In the genomic region with DNA sequence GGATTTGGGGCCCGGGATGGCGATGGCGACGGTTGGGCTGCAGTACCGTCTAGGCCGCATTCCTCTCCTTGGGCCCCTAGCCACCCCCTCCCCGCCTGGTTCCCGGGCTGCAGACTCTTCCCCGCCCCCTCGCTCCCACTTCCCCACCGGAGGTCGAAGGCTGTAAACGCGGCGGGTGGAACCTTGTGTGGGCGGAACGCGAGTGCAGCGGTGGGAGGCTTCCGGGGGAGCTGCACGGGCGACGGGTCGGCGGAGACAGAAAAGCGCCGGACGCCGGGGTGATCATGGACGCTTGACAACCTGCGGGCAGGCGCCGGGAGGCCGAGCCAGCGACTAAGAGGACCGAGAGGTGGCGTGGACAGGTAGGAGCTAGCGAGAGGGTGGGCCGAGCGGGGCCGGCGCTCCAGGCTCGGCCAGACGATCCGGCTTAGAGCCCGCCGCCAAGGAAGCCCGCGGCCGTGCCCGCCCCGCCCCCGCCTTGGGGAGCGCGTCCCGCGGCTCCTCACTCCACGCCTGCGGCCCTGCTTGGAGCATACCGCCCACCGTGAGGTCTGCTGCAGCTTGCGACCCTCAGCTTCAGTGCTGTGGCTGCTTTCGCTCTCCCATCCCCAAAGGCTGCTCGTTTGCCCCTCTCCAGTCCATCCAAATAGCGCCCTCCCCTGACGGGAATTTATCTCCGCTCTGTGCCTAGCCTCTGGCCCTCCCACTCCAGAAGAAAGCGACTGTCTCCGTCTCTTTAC, we compare ENCODE assay signal across 1 cellular context.
A peak's percentile ranks its signal among the peaks of the same experiment; 100 is the strongest.
TF ChIP-seq lines count a peak whose summit lies in the region.

A gene (plus strand): TSS at position 269 of the 740 bp plus-strand sequence. CDS start 2,126 bp downstream, outside the sequence.

TF ChIP-seq in K562, 482 proteins besides CTCF, POLR2A, EP300 and RAD21 (continued from another document and continues in another):
- TF ChIP-seq, protein P1, sequence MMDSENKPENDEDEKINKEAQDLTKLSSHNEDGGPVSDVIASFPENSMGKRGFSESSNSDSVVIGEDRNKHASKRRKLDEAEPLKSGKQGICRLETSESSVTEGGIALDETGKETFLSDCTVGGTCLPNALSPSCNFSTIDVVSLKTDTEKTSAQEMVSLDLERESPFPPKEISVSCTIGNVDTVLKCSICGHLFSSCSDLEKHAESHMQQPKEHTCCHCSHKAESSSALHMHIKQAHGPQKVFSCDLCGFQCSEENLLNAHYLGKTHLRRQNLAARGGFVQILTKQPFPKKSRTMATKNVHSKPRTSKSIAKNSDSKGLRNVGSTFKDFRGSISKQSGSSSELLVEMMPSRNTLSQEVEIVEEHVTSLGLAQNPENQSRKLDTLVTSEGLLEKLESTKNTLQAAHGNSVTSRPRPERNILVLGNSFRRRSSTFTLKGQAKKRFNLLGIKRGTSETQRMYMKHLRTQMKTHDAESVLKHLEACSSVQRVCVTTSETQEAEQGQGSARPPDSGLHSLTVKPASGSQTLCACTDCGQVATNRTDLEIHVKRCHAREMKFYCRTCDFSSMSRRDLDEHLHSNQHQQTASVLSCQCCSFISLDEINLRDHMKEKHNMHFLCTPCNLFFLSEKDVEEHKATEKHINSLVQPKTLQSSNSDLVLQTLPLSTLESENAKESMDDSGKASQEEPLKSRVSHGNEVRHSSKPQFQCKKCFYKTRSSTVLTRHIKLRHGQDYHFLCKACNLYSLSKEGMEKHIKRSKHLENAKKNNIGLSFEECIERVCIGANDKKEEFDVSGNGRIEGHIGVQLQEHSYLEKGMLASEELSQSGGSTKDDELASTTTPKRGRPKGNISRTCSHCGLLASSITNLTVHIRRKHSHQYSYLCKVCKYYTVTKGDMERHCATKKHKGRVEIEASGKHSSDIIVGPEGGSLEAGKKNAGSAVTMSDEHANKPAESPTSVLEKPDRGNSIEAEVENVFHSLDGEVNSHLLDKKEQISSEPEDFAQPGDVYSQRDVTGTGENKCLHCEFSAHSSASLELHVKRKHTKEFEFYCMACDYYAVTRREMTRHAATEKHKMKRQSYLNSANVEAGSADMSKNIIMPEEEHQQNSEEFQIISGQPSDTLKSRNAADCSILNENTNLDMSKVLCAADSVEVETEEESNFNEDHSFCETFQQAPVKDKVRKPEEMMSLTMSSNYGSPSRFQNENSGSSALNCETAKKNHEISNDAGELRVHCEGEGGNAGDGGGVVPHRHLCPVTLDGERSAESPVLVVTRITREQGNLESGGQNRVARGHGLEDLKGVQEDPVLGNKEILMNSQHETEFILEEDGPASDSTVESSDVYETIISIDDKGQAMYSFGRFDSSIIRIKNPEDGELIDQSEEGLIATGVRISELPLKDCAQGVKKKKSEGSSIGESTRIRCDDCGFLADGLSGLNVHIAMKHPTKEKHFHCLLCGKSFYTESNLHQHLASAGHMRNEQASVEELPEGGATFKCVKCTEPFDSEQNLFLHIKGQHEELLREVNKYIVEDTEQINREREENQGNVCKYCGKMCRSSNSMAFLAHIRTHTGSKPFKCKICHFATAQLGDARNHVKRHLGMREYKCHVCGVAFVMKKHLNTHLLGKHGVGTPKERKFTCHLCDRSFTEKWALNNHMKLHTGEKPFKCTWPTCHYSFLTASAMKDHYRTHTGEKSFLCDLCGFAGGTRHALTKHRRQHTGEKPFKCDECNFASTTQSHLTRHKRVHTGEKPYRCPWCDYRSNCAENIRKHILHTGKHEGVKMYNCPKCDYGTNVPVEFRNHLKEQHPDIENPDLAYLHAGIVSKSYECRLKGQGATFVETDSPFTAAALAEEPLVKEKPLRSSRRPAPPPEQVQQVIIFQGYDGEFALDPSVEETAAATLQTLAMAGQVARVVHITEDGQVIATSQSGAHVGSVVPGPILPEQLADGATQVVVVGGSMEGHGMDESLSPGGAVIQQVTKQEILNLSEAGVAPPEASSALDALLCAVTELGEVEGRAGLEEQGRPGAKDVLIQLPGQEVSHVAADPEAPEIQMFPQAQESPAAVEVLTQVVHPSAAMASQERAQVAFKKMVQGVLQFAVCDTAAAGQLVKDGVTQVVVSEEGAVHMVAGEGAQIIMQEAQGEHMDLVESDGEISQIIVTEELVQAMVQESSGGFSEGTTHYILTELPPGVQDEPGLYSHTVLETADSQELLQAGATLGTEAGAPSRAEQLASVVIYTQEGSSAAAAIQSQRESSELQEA (IDR thresholded peaks at IDR 0.05; ENCODE audit: low read depth) = no peak
- TF ChIP-seq SMAD3 (CRISPR knock-in tag; conservative IDR thresholded peaks at IDR 0.05) (no peak), ZNF696 (CRISPR knock-in tag; conservative IDR thresholded peaks at IDR 0.05) (no peak), SIX5 (IDR thresholded peaks at IDR 0.05; ENCODE audit: borderline replicate concordance in 1 of 2, insufficient read depth in 1 of 2, low read depth in 1 of 2, low read length in 2 of 2) (peak; percentile 65 to 79; a peak in 3 of 4 replicates), TCFL5 (CRISPR knock-in tag; conservative IDR thresholded peaks at IDR 0.05) (no peak), ZNF197 (CRISPR knock-in tag; IDR thresholded peaks at IDR 0.05; ENCODE audit: low read depth) (no peak), CBFB (CRISPR knock-in tag; IDR thresholded peaks at IDR 0.05) (no peak), ZC3H11A (IDR thresholded peaks at IDR 0.05; ENCODE audit: low read depth, low read length) (peak; percentile 94; the same call in 1 of the 2 replicates), GTF2F1 (IDR thresholded peaks at IDR 0.05; ENCODE audit: low read depth, low read length) (no peak), POLR2AphosphoS5 (IDR thresholded peaks at IDR 0.05; ENCODE audit: control insufficient read depth, insufficient read depth, low read depth, low read length) (no peak; the same call in 1 of the 2 replicates), NCOA1 (IDR thresholded peaks at IDR 0.05; ENCODE audit: low read depth) (peak; percentile 97), TSC22D4 (tag; IDR thresholded peaks at IDR 0.05) (no peak), NRF1 (conservative IDR thresholded peaks at IDR 0.05 in 1 of 2, IDR thresholded peaks at IDR 0.05 in 1 of 2) (0 out of 4 replicates have a peak, but pooled peaks of 1 of the 2 experiments have one; percentile 21), NCOA2 (IDR thresholded peaks at IDR 0.05; ENCODE audit: partially characterized antibody in 2 of 2) (no peak), ZZZ3 (IDR thresholded peaks at IDR 0.05) (no peak), ZNF764 (CRISPR knock-in tag; IDR thresholded peaks at IDR 0.05; ENCODE audit: low read depth) (no peak), CBX5 (IDR thresholded peaks at IDR 0.05; ENCODE audit: borderline replicate concordance, low read depth) (no peak), XRCC5 (IDR thresholded peaks at IDR 0.05; ENCODE audit: low read depth, low read length) (no peak; the same call in 1 of the 2 replicates), ZNF76 (CRISPR knock-in tag; IDR thresholded peaks at IDR 0.05; ENCODE audit: borderline replicate concordance) (no peak), TAL1 (IDR thresholded peaks at IDR 0.05) (no peak), SAP30 (IDR thresholded peaks at IDR 0.05; ENCODE audit: borderline replicate concordance, insufficient read depth, low read depth, low read length, poor library complexity, severe bottlenecking) (peak; percentile 83), OTX1 (CRISPR knock-in tag; IDR thresholded peaks at IDR 0.05) (no peak)
- TF ChIP-seq, protein P2, sequence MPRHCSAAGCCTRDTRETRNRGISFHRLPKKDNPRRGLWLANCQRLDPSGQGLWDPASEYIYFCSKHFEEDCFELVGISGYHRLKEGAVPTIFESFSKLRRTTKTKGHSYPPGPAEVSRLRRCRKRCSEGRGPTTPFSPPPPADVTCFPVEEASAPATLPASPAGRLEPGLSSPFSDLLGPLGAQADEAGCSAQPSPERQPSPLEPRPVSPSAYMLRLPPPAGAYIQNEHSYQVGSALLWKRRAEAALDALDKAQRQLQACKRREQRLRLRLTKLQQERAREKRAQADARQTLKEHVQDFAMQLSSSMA (CRISPR knock-in tag; IDR thresholded peaks at IDR 0.05) = peak; percentile 94
- TF ChIP-seq, protein P3, sequence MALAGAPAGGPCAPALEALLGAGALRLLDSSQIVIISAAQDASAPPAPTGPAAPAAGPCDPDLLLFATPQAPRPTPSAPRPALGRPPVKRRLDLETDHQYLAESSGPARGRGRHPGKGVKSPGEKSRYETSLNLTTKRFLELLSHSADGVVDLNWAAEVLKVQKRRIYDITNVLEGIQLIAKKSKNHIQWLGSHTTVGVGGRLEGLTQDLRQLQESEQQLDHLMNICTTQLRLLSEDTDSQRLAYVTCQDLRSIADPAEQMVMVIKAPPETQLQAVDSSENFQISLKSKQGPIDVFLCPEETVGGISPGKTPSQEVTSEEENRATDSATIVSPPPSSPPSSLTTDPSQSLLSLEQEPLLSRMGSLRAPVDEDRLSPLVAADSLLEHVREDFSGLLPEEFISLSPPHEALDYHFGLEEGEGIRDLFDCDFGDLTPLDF (CRISPR knock-in tag; IDR thresholded peaks at IDR 0.05) = no peak
- TF ChIP-seq, protein P4, sequence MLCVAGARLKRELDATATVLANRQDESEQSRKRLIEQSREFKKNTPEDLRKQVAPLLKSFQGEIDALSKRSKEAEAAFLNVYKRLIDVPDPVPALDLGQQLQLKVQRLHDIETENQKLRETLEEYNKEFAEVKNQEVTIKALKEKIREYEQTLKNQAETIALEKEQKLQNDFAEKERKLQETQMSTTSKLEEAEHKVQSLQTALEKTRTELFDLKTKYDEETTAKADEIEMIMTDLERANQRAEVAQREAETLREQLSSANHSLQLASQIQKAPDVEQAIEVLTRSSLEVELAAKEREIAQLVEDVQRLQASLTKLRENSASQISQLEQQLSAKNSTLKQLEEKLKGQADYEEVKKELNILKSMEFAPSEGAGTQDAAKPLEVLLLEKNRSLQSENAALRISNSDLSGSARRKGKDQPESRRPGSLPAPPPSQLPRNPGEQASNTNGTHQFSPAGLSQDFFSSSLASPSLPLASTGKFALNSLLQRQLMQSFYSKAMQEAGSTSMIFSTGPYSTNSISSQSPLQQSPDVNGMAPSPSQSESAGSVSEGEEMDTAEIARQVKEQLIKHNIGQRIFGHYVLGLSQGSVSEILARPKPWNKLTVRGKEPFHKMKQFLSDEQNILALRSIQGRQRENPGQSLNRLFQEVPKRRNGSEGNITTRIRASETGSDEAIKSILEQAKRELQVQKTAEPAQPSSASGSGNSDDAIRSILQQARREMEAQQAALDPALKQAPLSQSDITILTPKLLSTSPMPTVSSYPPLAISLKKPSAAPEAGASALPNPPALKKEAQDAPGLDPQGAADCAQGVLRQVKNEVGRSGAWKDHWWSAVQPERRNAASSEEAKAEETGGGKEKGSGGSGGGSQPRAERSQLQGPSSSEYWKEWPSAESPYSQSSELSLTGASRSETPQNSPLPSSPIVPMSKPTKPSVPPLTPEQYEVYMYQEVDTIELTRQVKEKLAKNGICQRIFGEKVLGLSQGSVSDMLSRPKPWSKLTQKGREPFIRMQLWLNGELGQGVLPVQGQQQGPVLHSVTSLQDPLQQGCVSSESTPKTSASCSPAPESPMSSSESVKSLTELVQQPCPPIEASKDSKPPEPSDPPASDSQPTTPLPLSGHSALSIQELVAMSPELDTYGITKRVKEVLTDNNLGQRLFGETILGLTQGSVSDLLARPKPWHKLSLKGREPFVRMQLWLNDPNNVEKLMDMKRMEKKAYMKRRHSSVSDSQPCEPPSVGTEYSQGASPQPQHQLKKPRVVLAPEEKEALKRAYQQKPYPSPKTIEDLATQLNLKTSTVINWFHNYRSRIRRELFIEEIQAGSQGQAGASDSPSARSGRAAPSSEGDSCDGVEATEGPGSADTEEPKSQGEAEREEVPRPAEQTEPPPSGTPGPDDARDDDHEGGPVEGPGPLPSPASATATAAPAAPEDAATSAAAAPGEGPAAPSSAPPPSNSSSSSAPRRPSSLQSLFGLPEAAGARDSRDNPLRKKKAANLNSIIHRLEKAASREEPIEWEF (CRISPR knock-in tag; IDR thresholded peaks at IDR 0.05) = no peak
- TF ChIP-seq, protein P5, sequence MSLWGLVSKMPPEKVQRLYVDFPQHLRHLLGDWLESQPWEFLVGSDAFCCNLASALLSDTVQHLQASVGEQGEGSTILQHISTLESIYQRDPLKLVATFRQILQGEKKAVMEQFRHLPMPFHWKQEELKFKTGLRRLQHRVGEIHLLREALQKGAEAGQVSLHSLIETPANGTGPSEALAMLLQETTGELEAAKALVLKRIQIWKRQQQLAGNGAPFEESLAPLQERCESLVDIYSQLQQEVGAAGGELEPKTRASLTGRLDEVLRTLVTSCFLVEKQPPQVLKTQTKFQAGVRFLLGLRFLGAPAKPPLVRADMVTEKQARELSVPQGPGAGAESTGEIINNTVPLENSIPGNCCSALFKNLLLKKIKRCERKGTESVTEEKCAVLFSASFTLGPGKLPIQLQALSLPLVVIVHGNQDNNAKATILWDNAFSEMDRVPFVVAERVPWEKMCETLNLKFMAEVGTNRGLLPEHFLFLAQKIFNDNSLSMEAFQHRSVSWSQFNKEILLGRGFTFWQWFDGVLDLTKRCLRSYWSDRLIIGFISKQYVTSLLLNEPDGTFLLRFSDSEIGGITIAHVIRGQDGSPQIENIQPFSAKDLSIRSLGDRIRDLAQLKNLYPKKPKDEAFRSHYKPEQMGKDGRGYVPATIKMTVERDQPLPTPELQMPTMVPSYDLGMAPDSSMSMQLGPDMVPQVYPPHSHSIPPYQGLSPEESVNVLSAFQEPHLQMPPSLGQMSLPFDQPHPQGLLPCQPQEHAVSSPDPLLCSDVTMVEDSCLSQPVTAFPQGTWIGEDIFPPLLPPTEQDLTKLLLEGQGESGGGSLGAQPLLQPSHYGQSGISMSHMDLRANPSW (CRISPR knock-in tag; IDR thresholded peaks at IDR 0.05) = no peak
- TF ChIP-seq, protein P6, sequence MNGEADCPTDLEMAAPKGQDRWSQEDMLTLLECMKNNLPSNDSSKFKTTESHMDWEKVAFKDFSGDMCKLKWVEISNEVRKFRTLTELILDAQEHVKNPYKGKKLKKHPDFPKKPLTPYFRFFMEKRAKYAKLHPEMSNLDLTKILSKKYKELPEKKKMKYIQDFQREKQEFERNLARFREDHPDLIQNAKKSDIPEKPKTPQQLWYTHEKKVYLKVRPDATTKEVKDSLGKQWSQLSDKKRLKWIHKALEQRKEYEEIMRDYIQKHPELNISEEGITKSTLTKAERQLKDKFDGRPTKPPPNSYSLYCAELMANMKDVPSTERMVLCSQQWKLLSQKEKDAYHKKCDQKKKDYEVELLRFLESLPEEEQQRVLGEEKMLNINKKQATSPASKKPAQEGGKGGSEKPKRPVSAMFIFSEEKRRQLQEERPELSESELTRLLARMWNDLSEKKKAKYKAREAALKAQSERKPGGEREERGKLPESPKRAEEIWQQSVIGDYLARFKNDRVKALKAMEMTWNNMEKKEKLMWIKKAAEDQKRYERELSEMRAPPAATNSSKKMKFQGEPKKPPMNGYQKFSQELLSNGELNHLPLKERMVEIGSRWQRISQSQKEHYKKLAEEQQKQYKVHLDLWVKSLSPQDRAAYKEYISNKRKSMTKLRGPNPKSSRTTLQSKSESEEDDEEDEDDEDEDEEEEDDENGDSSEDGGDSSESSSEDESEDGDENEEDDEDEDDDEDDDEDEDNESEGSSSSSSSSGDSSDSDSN (IDR thresholded peaks at IDR 0.05; ENCODE audit: borderline replicate concordance in 1 of 2, low read depth in 2 of 2, low read length in 2 of 2) = no peak
- TF ChIP-seq, protein P7, sequence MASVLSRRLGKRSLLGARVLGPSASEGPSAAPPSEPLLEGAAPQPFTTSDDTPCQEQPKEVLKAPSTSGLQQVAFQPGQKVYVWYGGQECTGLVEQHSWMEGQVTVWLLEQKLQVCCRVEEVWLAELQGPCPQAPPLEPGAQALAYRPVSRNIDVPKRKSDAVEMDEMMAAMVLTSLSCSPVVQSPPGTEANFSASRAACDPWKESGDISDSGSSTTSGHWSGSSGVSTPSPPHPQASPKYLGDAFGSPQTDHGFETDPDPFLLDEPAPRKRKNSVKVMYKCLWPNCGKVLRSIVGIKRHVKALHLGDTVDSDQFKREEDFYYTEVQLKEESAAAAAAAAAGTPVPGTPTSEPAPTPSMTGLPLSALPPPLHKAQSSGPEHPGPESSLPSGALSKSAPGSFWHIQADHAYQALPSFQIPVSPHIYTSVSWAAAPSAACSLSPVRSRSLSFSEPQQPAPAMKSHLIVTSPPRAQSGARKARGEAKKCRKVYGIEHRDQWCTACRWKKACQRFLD (CRISPR knock-in tag; IDR thresholded peaks at IDR 0.05) = peak; percentile 82
